10 cellular contexts compared by ENCODE assay signal in genomic region chr3:172530566-172530965, GRCh38. TPM values are rescaled to one million over a fixed set of nuclear protein-coding genes. Genes with fewer than 3 reads are reported as not detected.
DNase-seq lines count a peak whose midpoint lies in the region; ATAC-seq and FAIRE-seq lines count a peak whose summit lies in the region.
"Had no signal": no experiment of that assay in that cellular context is flagged by ENCODE, and none has a peak within 500 bp of the region (broad histone marks: within the 10 kb centered on the region; RNA-seq: fewer than 3 reads in every experiment).

No MANE protein-coding gene starts in this region.

- peaks cover 62% of the 10 kb centered on the region for H3K4me1 Mint-ChIP-seq in activated CD8-positive, alpha-beta T cell treated with anti-CD3 and anti-CD28 coated beads, Interleukin-2, amount 10 ng/mL, durations not matched to agents 7 days and 5 days (ENCODE audit: low read depth)
- peaks cover 2 to 14% (median 12%) of the 10 kb centered on the region in 4 donors for H3K4me1 Mint-ChIP-seq in naive thymus-derived CD8-positive, alpha-beta T cell

- CTCF ChIA-PET in activated CD8-positive, alpha-beta T cell treated with anti-CD3 and anti-CD28 coated beads, Interleukin-2, amount 10 ng/mL, durations not matched to agents 7 days and 5 days (lab: Charles Lee): interaction anchor here (0.9 to 4.7 kb wide), 22 partner anchors 8 to 198 kb away, joined by 3 to 69 read pairs (median 5); no protein-coding TSS in a partner anchor

- H3K27ac Mint-ChIP-seq in activated CD8-positive, alpha-beta T cell treated with anti-CD3 and anti-CD28 coated beads, Interleukin-2, amount 10 ng/mL, durations not matched to agents 7 days and 5 days: peak overlapping the region; percentile 77
- H3K27ac Mint-ChIP-seq in naive thymus-derived CD8-positive, alpha-beta T cell: peak overlapping the region in 7 of 10 donors; percentile 14 to 82 (median 25)

- peaks cover 3% of the 10 kb centered on the region for H3K9me3 Mint-ChIP-seq in activated CD8-positive, alpha-beta T cell treated with anti-CD3 and anti-CD28 coated beads, Interleukin-2, amount 10 ng/mL, durations not matched to agents 7 days and 5 days (ENCODE audit: insufficient read depth)
- peaks cover 0 to 6% (median 0%) of the 10 kb centered on the region in 9 donors for H3K9me3 Mint-ChIP-seq in naive thymus-derived CD8-positive, alpha-beta T cell

- peaks cover 6% of the 10 kb centered on the region for H3K36me3 Mint-ChIP-seq in activated CD8-positive, alpha-beta T cell treated with anti-CD3 and anti-CD28 coated beads, Interleukin-2, amount 10 ng/mL, durations not matched to agents 7 days and 5 days (ENCODE audit: low read depth)
- H3K36me3 Mint-ChIP-seq in naive thymus-derived CD8-positive, alpha-beta T cell: no peaks in the 10 kb centered on the region

- POLR2A ChIA-PET in activated CD8-positive, alpha-beta T cell treated with anti-CD3 and anti-CD28 coated beads, Interleukin-2, amount 10 ng/mL, durations not matched to agents 7 days and 5 days (lab: Charles Lee): interaction anchor here (0.7 to 2.7 kb wide), 18 partner anchors 8 to 66 kb away, joined by 3 to 25 read pairs (median 6); partner anchors contain the start of gene TNFSF10
- POLR2A ChIA-PET in naive thymus-derived CD8-positive, alpha-beta T cell (lab: Charles Lee): interaction anchor here (1.2 kb wide), 1 partner anchor 8 kb away, joined by 5 read pairs; no protein-coding TSS in a partner anchor

- ATAC-seq in GM18868 (IDR thresholded peaks at IDR 0.05; ENCODE audit: unreplicated experiment) (peak; percentile 76), GM18498 (IDR thresholded peaks at IDR 0.05; ENCODE audit: unreplicated experiment) (no peak)
- ATAC-seq in activated CD8-positive, alpha-beta T cell treated with anti-CD3 and anti-CD28 coated beads, Interleukin-2, amount 10 ng/mL, durations not matched to agents 7 days and 5 days: peak; percentile 79
- ATAC-seq in naive thymus-derived CD8-positive, alpha-beta T cell: peak in 1 of 2 donors; percentile 61

- H3K4me3 Mint-ChIP-seq in activated CD8-positive, alpha-beta T cell treated with anti-CD3 and anti-CD28 coated beads, Interleukin-2, amount 10 ng/mL, durations not matched to agents 7 days and 5 days: peak overlapping the region; percentile 8
- peak overlapping the region in 2 of 10 donors; percentile 23 to 41 for H3K4me3 Mint-ChIP-seq in naive thymus-derived CD8-positive, alpha-beta T cell

- peak; percentile 20 for FAIRE-seq in HTR-8/SVneo (lab: Jason Lieb, UNC)

- no peaks in the 10 kb centered on the region for H3K27me3 Mint-ChIP-seq in activated CD8-positive, alpha-beta T cell treated with anti-CD3 and anti-CD28 coated beads, Interleukin-2, amount 10 ng/mL, durations not matched to agents 7 days and 5 days (ENCODE audit: low read depth)
- no peaks in the 10 kb centered on the region for H3K27me3 Mint-ChIP-seq in naive thymus-derived CD8-positive, alpha-beta T cell

- no peak for DNase-seq in HTR-8/SVneo (ENCODE audit: insufficient read length, low spot score)
- DNase-seq in activated CD8-positive, alpha-beta T cell treated with anti-CD3 and anti-CD28 coated beads, Interleukin-2, amount 10 ng/mL, durations not matched to agents 7 days and 5 days: peak; percentile 54
- no peak for DNase-seq in naive thymus-derived CD8-positive, alpha-beta T cell
- no peak for DNase-seq in NCI-H526 treated with DMSO at 0.1 percent for 48 hours (lab: John Stamatoyannopoulos, UW)
- no peak for DNase-seq in effector CD8-positive, alpha-beta T cell (lab: John Stamatoyannopoulos, UW)
- DNase-seq in effector CD4-positive, alpha-beta T cell: no peak
- DNase-seq: NCI-H2107, SW 1271 had no signal

RNA-seq across cellular contexts. Expression of gene TNFSF10, which starts 7.3 kb away (rescaled TPM):
- total RNA-seq in activated CD8-positive, alpha-beta T cell treated with anti-CD3 and anti-CD28 coated beads, Interleukin-2, amount 10 ng/mL, durations not matched to agents 7 days and 5 days: 100 to 1,000 TPM; 106 to 108 TPM
- total RNA-seq in naive thymus-derived CD8-positive, alpha-beta T cell: 10 to 100 TPM in 1 of 2 experiments, 1 to 10 TPM in 1; 9.3 to 10.9 TPM
- 10 to 100 TPM; 11.8 to 16.1 (median 14.5) TPM for polyA plus RNA-seq in naive thymus-derived CD8-positive, alpha-beta T cell

Comparison
In these comparisons a context has a peak if more than half of its experiments do, and no peak if none do; other contexts are left out.
1. RNA of gene TNFSF10, which starts 7.3 kb away (total RNA-seq): 106 to 108 TPM in activated CD8-positive, alpha-beta T cell treated with anti-CD3 and anti-CD28 coated beads, Interleukin-2, amount 10 ng/mL, durations not matched to agents 7 days and 5 days; 9.3 to 10.9 TPM in naive thymus-derived CD8-positive, alpha-beta T cell; every median in the first group is over 4 times any median in the second.